ENCODE assay signal across 1 cellular context in the genomic region with DNA sequence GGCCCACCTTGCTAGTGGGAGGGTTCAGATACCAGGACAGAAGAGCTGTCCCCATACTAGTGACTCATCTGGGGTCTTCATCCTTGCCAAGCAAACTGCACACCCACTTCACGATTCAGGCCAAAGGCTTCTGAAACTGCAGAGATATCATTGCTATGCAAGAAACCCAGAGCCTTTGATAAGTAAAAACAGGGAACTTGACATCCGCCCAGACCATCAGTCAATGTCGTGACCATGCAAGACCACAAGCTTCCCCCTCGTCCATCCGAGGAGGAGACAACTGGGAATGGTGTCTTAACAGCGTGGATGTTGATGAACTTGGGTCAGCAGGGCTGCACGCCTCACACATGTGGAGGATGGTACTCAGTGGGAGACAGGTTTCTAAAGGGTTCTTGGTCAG.
TF ChIP-seq lines count a peak whose summit lies in the region.

No MANE protein-coding gene starts in this region.

TF ChIP-seq in K562, 482 proteins besides CTCF, POLR2A, EP300 and RAD21 (continued from another document and continues in another):
- TF ChIP-seq ZKSCAN3 (CRISPR knock-in tag; IDR thresholded peaks at IDR 0.05) (no peak), MBD1 (CRISPR knock-in tag; IDR thresholded peaks at IDR 0.05) (no peak), CGGBP1 (CRISPR knock-in tag; IDR thresholded peaks at IDR 0.05) (no peak), NFE2 (IDR thresholded peaks at IDR 0.05; ENCODE audit: low read depth) (peak; percentile 95), ZEB2 (IDR thresholded peaks at IDR 0.05) (peak; percentile 91), HNRNPL (IDR thresholded peaks at IDR 0.05; ENCODE audit: low read depth, low read length) (no peak), ZNF644 (tag; IDR thresholded peaks at IDR 0.05; ENCODE audit: low read depth) (no peak), RBBP5 (IDR thresholded peaks at IDR 0.05; ENCODE audit: borderline replicate concordance, insufficient read depth, low read length, poor library complexity, severe bottlenecking) (no peak), ZNF253 (CRISPR knock-in tag; conservative IDR thresholded peaks at IDR 0.05) (no peak), IRF2 (CRISPR knock-in tag; IDR thresholded peaks at IDR 0.05) (no peak), HDAC2 (IDR thresholded peaks at IDR 0.05) (0 out of 2 replicates have a peak, but pooled peaks have one; percentile 45), FIP1L1 (IDR thresholded peaks at IDR 0.05; ENCODE audit: low read depth, low read length, poor library complexity, severe bottlenecking) (no peak), ATF3 (IDR thresholded peaks at IDR 0.05) (peak; percentile 70), ATF3 (CRISPR knock-in tag; conservative IDR thresholded peaks at IDR 0.05) (no peak), PHF8 (IDR thresholded peaks at IDR 0.05; ENCODE audit: borderline replicate concordance, low read length) (no peak), RBM34 (IDR thresholded peaks at IDR 0.05; ENCODE audit: borderline replicate concordance, insufficient read depth, low read length) (no peak), SIX5 (IDR thresholded peaks at IDR 0.05; ENCODE audit: borderline replicate concordance in 1 of 2, insufficient read depth in 1 of 2, low read depth in 1 of 2, low read length in 2 of 2) (no peak), PKNOX1 (IDR thresholded peaks at IDR 0.05) (peak; percentile 95), GTF2E2 (tag; IDR thresholded peaks at IDR 0.05) (no peak), ESRRA (IDR thresholded peaks at IDR 0.05; ENCODE audit: borderline replicate concordance, low read depth) (no peak; the same call in 1 of the 2 replicates), CEBPB (tag; IDR thresholded peaks at IDR 0.05) (no peak), NCOA6 (IDR thresholded peaks at IDR 0.05) (no peak), ZNF311 (CRISPR knock-in tag; IDR thresholded peaks at IDR 0.05) (peak; percentile 64; the same call in 1 of the 2 replicates), RBM39 (optimal IDR thresholded peaks at IDR 0.05; ENCODE audit: low read depth, low read length) (no peak), MBD2 (IDR thresholded peaks at IDR 0.05; ENCODE audit: borderline replicate concordance, low read depth) (peak; percentile 44; the same call in 1 of the 2 replicates), ZBTB11 (CRISPR knock-in tag; IDR thresholded peaks at IDR 0.05) (peak in 1 of 3 experiments; percentile 45; a peak in 1 of 6 replicates), NELFE (IDR thresholded peaks at IDR 0.05; ENCODE audit: insufficient read depth, insufficient read length) (no peak), NR0B1 (IDR thresholded peaks at IDR 0.05; ENCODE audit: partially characterized antibody) (no peak), CBX2 (IDR thresholded peaks at IDR 0.05; ENCODE audit: insufficient read depth, low read length, poor library complexity, severe bottlenecking) (no peak), PRMT5 (CRISPR knock-in tag; IDR thresholded peaks at IDR 0.05) (no peak), POLR2AphosphoS5 (IDR thresholded peaks at IDR 0.05; ENCODE audit: control insufficient read depth, insufficient read depth, low read depth, low read length) (peak; percentile 78)
- TF ChIP-seq, protein P1, sequence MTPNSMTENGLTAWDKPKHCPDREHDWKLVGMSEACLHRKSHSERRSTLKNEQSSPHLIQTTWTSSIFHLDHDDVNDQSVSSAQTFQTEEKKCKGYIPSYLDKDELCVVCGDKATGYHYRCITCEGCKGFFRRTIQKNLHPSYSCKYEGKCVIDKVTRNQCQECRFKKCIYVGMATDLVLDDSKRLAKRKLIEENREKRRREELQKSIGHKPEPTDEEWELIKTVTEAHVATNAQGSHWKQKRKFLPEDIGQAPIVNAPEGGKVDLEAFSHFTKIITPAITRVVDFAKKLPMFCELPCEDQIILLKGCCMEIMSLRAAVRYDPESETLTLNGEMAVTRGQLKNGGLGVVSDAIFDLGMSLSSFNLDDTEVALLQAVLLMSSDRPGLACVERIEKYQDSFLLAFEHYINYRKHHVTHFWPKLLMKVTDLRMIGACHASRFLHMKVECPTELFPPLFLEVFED (CRISPR knock-in tag; conservative IDR thresholded peaks at IDR 0.05): no peak
- TF ChIP-seq, protein P2, sequence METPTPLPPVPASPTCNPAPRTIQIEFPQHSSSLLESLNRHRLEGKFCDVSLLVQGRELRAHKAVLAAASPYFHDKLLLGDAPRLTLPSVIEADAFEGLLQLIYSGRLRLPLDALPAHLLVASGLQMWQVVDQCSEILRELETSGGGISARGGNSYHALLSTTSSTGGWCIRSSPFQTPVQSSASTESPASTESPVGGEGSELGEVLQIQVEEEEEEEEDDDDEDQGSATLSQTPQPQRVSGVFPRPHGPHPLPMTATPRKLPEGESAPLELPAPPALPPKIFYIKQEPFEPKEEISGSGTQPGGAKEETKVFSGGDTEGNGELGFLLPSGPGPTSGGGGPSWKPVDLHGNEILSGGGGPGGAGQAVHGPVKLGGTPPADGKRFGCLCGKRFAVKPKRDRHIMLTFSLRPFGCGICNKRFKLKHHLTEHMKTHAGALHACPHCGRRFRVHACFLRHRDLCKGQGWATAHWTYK (CRISPR knock-in tag; IDR thresholded peaks at IDR 0.05): no peak
- TF ChIP-seq, protein P3, sequence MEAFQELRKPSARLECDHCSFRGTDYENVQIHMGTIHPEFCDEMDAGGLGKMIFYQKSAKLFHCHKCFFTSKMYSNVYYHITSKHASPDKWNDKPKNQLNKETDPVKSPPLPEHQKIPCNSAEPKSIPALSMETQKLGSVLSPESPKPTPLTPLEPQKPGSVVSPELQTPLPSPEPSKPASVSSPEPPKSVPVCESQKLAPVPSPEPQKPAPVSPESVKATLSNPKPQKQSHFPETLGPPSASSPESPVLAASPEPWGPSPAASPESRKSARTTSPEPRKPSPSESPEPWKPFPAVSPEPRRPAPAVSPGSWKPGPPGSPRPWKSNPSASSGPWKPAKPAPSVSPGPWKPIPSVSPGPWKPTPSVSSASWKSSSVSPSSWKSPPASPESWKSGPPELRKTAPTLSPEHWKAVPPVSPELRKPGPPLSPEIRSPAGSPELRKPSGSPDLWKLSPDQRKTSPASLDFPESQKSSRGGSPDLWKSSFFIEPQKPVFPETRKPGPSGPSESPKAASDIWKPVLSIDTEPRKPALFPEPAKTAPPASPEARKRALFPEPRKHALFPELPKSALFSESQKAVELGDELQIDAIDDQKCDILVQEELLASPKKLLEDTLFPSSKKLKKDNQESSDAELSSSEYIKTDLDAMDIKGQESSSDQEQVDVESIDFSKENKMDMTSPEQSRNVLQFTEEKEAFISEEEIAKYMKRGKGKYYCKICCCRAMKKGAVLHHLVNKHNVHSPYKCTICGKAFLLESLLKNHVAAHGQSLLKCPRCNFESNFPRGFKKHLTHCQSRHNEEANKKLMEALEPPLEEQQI (IDR thresholded peaks at IDR 0.05): no peak
- TF ChIP-seq, protein P4, sequence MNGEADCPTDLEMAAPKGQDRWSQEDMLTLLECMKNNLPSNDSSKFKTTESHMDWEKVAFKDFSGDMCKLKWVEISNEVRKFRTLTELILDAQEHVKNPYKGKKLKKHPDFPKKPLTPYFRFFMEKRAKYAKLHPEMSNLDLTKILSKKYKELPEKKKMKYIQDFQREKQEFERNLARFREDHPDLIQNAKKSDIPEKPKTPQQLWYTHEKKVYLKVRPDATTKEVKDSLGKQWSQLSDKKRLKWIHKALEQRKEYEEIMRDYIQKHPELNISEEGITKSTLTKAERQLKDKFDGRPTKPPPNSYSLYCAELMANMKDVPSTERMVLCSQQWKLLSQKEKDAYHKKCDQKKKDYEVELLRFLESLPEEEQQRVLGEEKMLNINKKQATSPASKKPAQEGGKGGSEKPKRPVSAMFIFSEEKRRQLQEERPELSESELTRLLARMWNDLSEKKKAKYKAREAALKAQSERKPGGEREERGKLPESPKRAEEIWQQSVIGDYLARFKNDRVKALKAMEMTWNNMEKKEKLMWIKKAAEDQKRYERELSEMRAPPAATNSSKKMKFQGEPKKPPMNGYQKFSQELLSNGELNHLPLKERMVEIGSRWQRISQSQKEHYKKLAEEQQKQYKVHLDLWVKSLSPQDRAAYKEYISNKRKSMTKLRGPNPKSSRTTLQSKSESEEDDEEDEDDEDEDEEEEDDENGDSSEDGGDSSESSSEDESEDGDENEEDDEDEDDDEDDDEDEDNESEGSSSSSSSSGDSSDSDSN (IDR thresholded peaks at IDR 0.05; ENCODE audit: borderline replicate concordance in 1 of 2, low read depth in 2 of 2, low read length in 2 of 2): no peak
